12 cellular contexts compared by ENCODE assay signal in genomic region chr16:318628-319027, GRCh38. TPM values are rescaled to one million over a fixed set of nuclear protein-coding genes. Genes with fewer than 3 reads are reported as not detected.
DNase-seq lines count a peak whose midpoint lies in the region; ATAC-seq and TF ChIP-seq lines count a peak whose summit lies in the region.
"Had no signal": no experiment of that assay in that cellular context is flagged by ENCODE, and none has a peak within 500 bp of the region (broad histone marks: within the 10 kb centered on the region; RNA-seq: fewer than 3 reads in every experiment).

No MANE protein-coding gene starts in this region.

- peaks cover 3% of the 10 kb centered on the region for H3K36me3 Mint-ChIP-seq in chondrocyte (ENCODE audit: low read depth)
- H3K36me3 Mint-ChIP-seq: activated CD8-positive, alpha-beta memory T cell treated with anti-CD3 and anti-CD28 coated beads, Interleukin-2, amount 10 ng/mL, durations not matched to agents 7 days and 5 days had no signal

- H3K4ac ChIP-seq in neuronal stem cell (ENCODE audit: low read length), result no peak overlapping the region

- H3K4me1 ChIP-seq in Loucy (ENCODE audit: insufficient read depth, low read length, poor library complexity, severe bottlenecking) (peaks cover 22% of the 10 kb centered on the region), neuronal stem cell (ENCODE audit: control insufficient read depth in 2 of 2, insufficient read depth in 1 of 2, low read depth in 1 of 2, low read length in 2 of 2) (peaks cover 0 to 8% of the 10 kb centered on the region in 2 donors)

- H3K9ac ChIP-seq in Loucy (ENCODE audit: low read depth, low read length, poor library complexity, severe bottlenecking), result no peak overlapping the region
- peak overlapping the region; percentile 82 for H3K9ac ChIP-seq in neuronal stem cell (ENCODE audit: low read depth, low read length, poor library complexity)

- H2BK12ac ChIP-seq in neuronal stem cell (ENCODE audit: low read length), result no peak overlapping the region

- H3F3A ChIP-seq in Loucy (ENCODE audit: low read depth), result no peaks in the 10 kb centered on the region

- peaks cover under 1% of the 10 kb centered on the region; the same call in 1 of the 2 replicates for H3K36me3 ChIP-seq in Loucy (ENCODE audit: insufficient read depth, low read length)
- H3K36me3 ChIP-seq in neuronal stem cell (replicated peaks in 1 of 2; ENCODE audit: control insufficient read depth in 2 of 2, insufficient read depth in 2 of 2, low read length in 2 of 2), result peaks cover 11 to 47% of the 10 kb centered on the region in 2 donors

- H3K18ac ChIP-seq in neuronal stem cell (ENCODE audit: low read length), result peak overlapping the region; percentile 60

- H4K8ac ChIP-seq in neuronal stem cell (ENCODE audit: low read depth, low read length), result no peak overlapping the region

- no peaks in the 10 kb centered on the region for H3K27me3 ChIP-seq in Loucy (ENCODE audit: insufficient read depth, low read length, poor library complexity, severe bottlenecking)
- H3K27me3 ChIP-seq in neuronal stem cell (ENCODE audit: control insufficient read depth in 3 of 3, insufficient read depth in 3 of 3, low read depth in 1 of 3, low read length in 3 of 3), result no peaks in the 10 kb centered on the region

- H4K91ac ChIP-seq in neuronal stem cell (ENCODE audit: low read depth, low read length, poor library complexity), result no peak overlapping the region

- H3K4me2 ChIP-seq in Loucy (ENCODE audit: low read depth, low read length, poor library complexity, severe bottlenecking) (no peak overlapping the region), neuronal stem cell (ENCODE audit: insufficient read depth, low read length, poor library complexity, severe bottlenecking) (no peak overlapping the region)

- WGBS in neuronal stem cell (ENCODE audit: extremely low coverage in 2 of 2, insufficient read length in 2 of 2, insufficient replicate concordance in 1 of 2), 2 donors, result no CpG with 5 or more reads among the region's 22 CpGs

- H3K79me1 ChIP-seq in neuronal stem cell (ENCODE audit: low read depth, low read length), result peaks cover 25% of the 10 kb centered on the region

- H2AFZ ChIP-seq in Loucy (ENCODE audit: low read length) (no peak overlapping the region), neuronal stem cell (ENCODE audit: low read length) (no peak overlapping the region)

- H3K23ac ChIP-seq in neuronal stem cell (ENCODE audit: low read depth, low read length, poor library complexity), result no peak overlapping the region

- H4K20me1 ChIP-seq in Loucy (ENCODE audit: insufficient read depth, low read length, poor library complexity, severe bottlenecking), result no peaks in the 10 kb centered on the region

- no peaks in the 10 kb centered on the region for H3K4me1 Mint-ChIP-seq in chondrocyte (ENCODE audit: low read depth)

- H3K9me2 ChIP-seq in Loucy (replicated peaks; ENCODE audit: low read depth, low read length), result no peaks in the 10 kb centered on the region

- peak overlapping the region; percentile 97 for H3K14ac ChIP-seq in neuronal stem cell (ENCODE audit: low read length)

- H3K27ac ChIP-seq in neuronal stem cell (replicated peaks; ENCODE audit: low read length), result no peak overlapping the region
- H3K27ac ChIP-seq: skin epidermis had no signal

- DNase-seq in chondrocyte (ENCODE audit: low spot score) (no peak), neuronal stem cell (ENCODE audit: low spot score) (peak; percentile 14), NCI-H510A (lab: John Stamatoyannopoulos, UW) (no peak)
- no peak for DNase-seq in stimulated activated CD4-positive, alpha-beta T cell treated with anti-CD3 and anti-CD28 coated beads, Interleukin-12 subunit alpha, Interleukin-12 subunit beta, amount 100 ng/mL, for 4 hours
- DNase-seq: activated CD8-positive, alpha-beta memory T cell treated with anti-CD3 and anti-CD28 coated beads, Interleukin-2, amount 10 ng/mL, durations not matched to agents 7 days and 5 days; MV-4-11; NK-92 treated with Interleukin-12 subunit alpha and Interleukin-12 subunit beta, amount 100 ng/mL, for 24 hours had no signal

- H3K4me3 ChIP-seq in GM12875 (ENCODE audit: low read depth, low read length) (no peak overlapping the region), Loucy (ENCODE audit: low read length, poor library complexity, severe bottlenecking) (no peak overlapping the region), neuronal stem cell (ENCODE audit: low read length in 2 of 2) (no peak overlapping the region)
- H3K4me3 ChIP-seq: skin epidermis had no signal

- H2BK120ac ChIP-seq in neuronal stem cell (ENCODE audit: low read depth, low read length), result no peak overlapping the region

- H2BK5ac ChIP-seq in neuronal stem cell (ENCODE audit: low read length), result no peak overlapping the region

- H2AK5ac ChIP-seq in neuronal stem cell (ENCODE audit: low read depth, low read length), result no peak overlapping the region

- H3K9me3 ChIP-seq in Loucy (ENCODE audit: insufficient read depth, low read depth, low read length) (no peaks in the 10 kb centered on the region), neuronal stem cell (replicated peaks in 1 of 2; ENCODE audit: control insufficient read depth in 2 of 2, insufficient read depth in 1 of 2, low read depth in 1 of 2, low read length in 2 of 2) (no peaks in the 10 kb centered on the region)

- peak; percentile 33; the same call in 1 of the 2 replicates for TF ChIP-seq CTCF in GM12875 (IDR thresholded peaks at IDR 0.05; ENCODE audit: borderline replicate concordance, insufficient read depth, low read depth, low read length)
- peak; percentile 48 for TF ChIP-seq CTCF in Loucy (conservative IDR thresholded peaks at IDR 0.05; ENCODE audit: low read length)
- peak; percentile 37 for TF ChIP-seq CTCF in chondrocyte (IDR thresholded peaks at IDR 0.05)

- no peak for ATAC-seq in HG02870 (IDR thresholded peaks at IDR 0.05; ENCODE audit: unreplicated experiment)
- ATAC-seq: activated CD8-positive, alpha-beta memory T cell treated with anti-CD3 and anti-CD28 coated beads, Interleukin-2, amount 10 ng/mL, durations not matched to agents 7 days and 5 days had no signal

- no peak overlapping the region for H3K27ac Mint-ChIP-seq in chondrocyte (ENCODE audit: unreplicated experiment)
- H3K27ac Mint-ChIP-seq: activated CD8-positive, alpha-beta memory T cell treated with anti-CD3 and anti-CD28 coated beads, Interleukin-2, amount 10 ng/mL, durations not matched to agents 7 days and 5 days had no signal

- no peak overlapping the region for H3K4me3 Mint-ChIP-seq in chondrocyte (ENCODE audit: unreplicated experiment)
- H3K4me3 Mint-ChIP-seq: activated CD8-positive, alpha-beta memory T cell treated with anti-CD3 and anti-CD28 coated beads, Interleukin-2, amount 10 ng/mL, durations not matched to agents 7 days and 5 days had no signal

- H2BK15ac ChIP-seq in neuronal stem cell (ENCODE audit: low read length), result no peak overlapping the region

- no peaks in the 10 kb centered on the region for H3K27me3 Mint-ChIP-seq in chondrocyte (ENCODE audit: low read depth)
- H3K27me3 Mint-ChIP-seq: activated CD8-positive, alpha-beta memory T cell treated with anti-CD3 and anti-CD28 coated beads, Interleukin-2, amount 10 ng/mL, durations not matched to agents 7 days and 5 days had no signal

- H3K79me2 ChIP-seq in Loucy (ENCODE audit: insufficient read depth, low read length), result peaks cover 38% of the 10 kb centered on the region; the same call in 1 of the 2 replicates

- no peaks in the 10 kb centered on the region for H3K9me3 Mint-ChIP-seq in chondrocyte (ENCODE audit: low read depth)

RNA-seq across cellular contexts. Expression of gene AXIN1, which starts 33.9 kb away (rescaled TPM):
- total RNA-seq in chondrocyte, result 19.8 to 27.2 TPM (median 26.9 TPM) in 3 replicates
- 19.3 TPM for polyA plus RNA-seq in neuronal stem cell (2013, experiment 1 of 2)
- polyA plus RNA-seq in neuronal stem cell (2013, experiment 2 of 2), result 18.9 TPM

RNA-seq across cellular contexts. Expression of gene PDIA2, which starts 35.7 kb away (rescaled TPM):
- total RNA-seq in chondrocyte, result 0.89 to 1.6 TPM (median 1.5 TPM) in 3 replicates
- polyA plus RNA-seq in neuronal stem cell (2013, experiment 1 of 2), result 0.43 TPM
- 0.42 TPM for polyA plus RNA-seq in neuronal stem cell (2013, experiment 2 of 2)
- total RNA-seq: activated CD8-positive, alpha-beta memory T cell treated with anti-CD3 and anti-CD28 coated beads, Interleukin-2, amount 10 ng/mL, durations not matched to agents 7 days and 5 days; T-helper 2 cell treated with Interferon-gamma antibody and Interleukin-4, amounts not matched to agents 100 ng/mL and 5 ng/mL, for 36 hours had no signal

RNA-seq across cellular contexts. Expression of gene ARHGDIG, which starts 38.2 kb away (rescaled TPM):
- 0.82 to 4.0 TPM (median 3.7 TPM) in 3 replicates for total RNA-seq in chondrocyte
- polyA plus RNA-seq in neuronal stem cell (2013, experiment 1 of 2), result 0.85 TPM
- 0.89 TPM for polyA plus RNA-seq in neuronal stem cell (2013, experiment 2 of 2)
- total RNA-seq: activated CD8-positive, alpha-beta memory T cell treated with anti-CD3 and anti-CD28 coated beads, Interleukin-2, amount 10 ng/mL, durations not matched to agents 7 days and 5 days; T-helper 2 cell treated with Interferon-gamma antibody and Interleukin-4, amounts not matched to agents 100 ng/mL and 5 ng/mL, for 36 hours had no signal

RNA-seq across cellular contexts. Expression of gene RGS11, which starts 42.9 kb away (rescaled TPM):
- 20.3 to 23.2 TPM (median 21.0 TPM) in 3 replicates for total RNA-seq in chondrocyte
- 1.7 TPM for polyA plus RNA-seq in neuronal stem cell (2013, experiment 1 of 2)
- polyA plus RNA-seq in neuronal stem cell (2013, experiment 2 of 2), result 1.5 TPM
- total RNA-seq: activated CD8-positive, alpha-beta memory T cell treated with anti-CD3 and anti-CD28 coated beads, Interleukin-2, amount 10 ng/mL, durations not matched to agents 7 days and 5 days had no signal

RNA-seq across cellular contexts. Expression of gene MRPL28, which starts 51.7 kb away (rescaled TPM):
- total RNA-seq in chondrocyte, result 53.4 to 57.7 TPM (median 54.7 TPM) in 3 replicates
- polyA plus RNA-seq in neuronal stem cell (2013, experiment 1 of 2), result 68.8 TPM
- 73.1 TPM for polyA plus RNA-seq in neuronal stem cell (2013, experiment 2 of 2)
